16 cellular contexts compared by ENCODE assay signal in the genomic region with DNA sequence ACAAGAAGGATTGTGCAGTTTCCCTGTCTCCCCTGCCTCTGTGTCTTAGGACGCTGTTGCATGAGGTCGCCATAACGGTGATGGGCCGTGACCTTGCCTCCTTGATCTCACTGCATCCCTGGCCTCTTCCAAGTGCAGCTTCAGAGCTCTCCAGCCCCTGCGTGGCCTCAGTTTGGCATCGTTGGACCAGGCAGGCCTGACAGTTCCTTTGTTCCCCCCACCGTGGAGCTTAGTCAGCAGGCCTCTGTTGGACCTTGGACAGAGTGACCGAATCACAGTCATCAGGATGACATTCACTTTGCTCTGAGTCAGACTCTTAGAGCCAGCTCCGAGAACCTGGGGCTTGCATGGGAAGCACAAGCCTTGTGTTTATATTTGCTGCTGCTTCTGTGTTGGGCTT.
A peak's percentile ranks its signal among the peaks of the same experiment; 100 is the strongest.
DNase-seq lines count a peak whose midpoint lies in the region; ATAC-seq, FAIRE-seq and TF ChIP-seq lines count a peak whose summit lies in the region.
"Had no signal": no experiment of that assay in that cellular context is flagged by ENCODE, and none has a peak within 500 bp of the region (broad histone marks: within the 10 kb centered on the region; RNA-seq: fewer than 3 reads in every experiment).

No MANE protein-coding gene starts in this region.

- no peak overlapping the region for H3K9ac ChIP-seq in kidney (ENCODE audit: low read length in 2 of 2)

- H3K4me3 ChIP-seq in A549 = no peak overlapping the region
- no peak overlapping the region for H3K4me3 ChIP-seq in astrocyte of the spinal cord (ENCODE audit: low read depth, low read length)
- no peak overlapping the region for H3K4me3 ChIP-seq in kidney (ENCODE audit: low read length in 2 of 2)
- H3K4me3 ChIP-seq: HAP-1 had no signal

- H3K36me3 ChIP-seq in kidney (ENCODE audit: control insufficient read depth in 1 of 2, insufficient read depth in 2 of 2, low read length in 2 of 2) = no peaks in the 10 kb centered on the region
- H3K36me3 ChIP-seq: HAP-1 had no signal

- TF ChIP-seq RAD21 in A549 (conservative IDR thresholded peaks at IDR 0.05 in 1 of 2, IDR thresholded peaks at IDR 0.05 in 1 of 2) = no peak

- H3K9me3 ChIP-seq in A549 (no peaks in the 10 kb centered on the region), kidney (ENCODE audit: control insufficient read depth in 1 of 2, low read length in 2 of 2) (no peaks in the 10 kb centered on the region)
- H3K9me3 ChIP-seq: HAP-1 had no signal

- POLR2A ChIA-PET in A549 (lab: Yijun Ruan, JAX) = no interaction called here

- H3K4me1 ChIP-seq in A549 (peaks cover 14% of the 10 kb centered on the region), kidney (ENCODE audit: control insufficient read depth in 1 of 2, insufficient read depth in 1 of 2, low read depth in 1 of 2, low read length in 2 of 2) (peaks cover 0 to 3% of the 10 kb centered on the region in 2 donors)
- H3K4me1 ChIP-seq: HAP-1 had no signal

- in situ Hi-C loops in astrocyte of the spinal cord (cut with HindIII; ENCODE audit: low sequenced_read_pairs) = no loop called here

- intact Hi-C loops in kidney (cut with DNase I) = no loop called here

- FAIRE-seq in A549 (lab: Jason Lieb, UNC) = no peak
- no peak for FAIRE-seq in kidney (lab: Jason Lieb, UNC)

- TF ChIP-seq CTCF in A549 (IDR thresholded peaks at IDR 0.05) = no peak
- TF ChIP-seq CTCF in astrocyte of the spinal cord (IDR thresholded peaks at IDR 0.05; ENCODE audit: low read depth, low read length) = no peak
- no peak for TF ChIP-seq CTCF in kidney (IDR thresholded peaks at IDR 0.05; ENCODE audit: borderline replicate concordance, extremely low read depth, insufficient read depth)

- H3K27ac ChIP-seq in A549 = peak overlapping the region; percentile 40 to 69; a peak in 5 of 6 replicates
- H3K27ac ChIP-seq in kidney (ENCODE audit: low read depth in 2 of 2, low read length in 2 of 2) = no peak overlapping the region

- H3K4me2 ChIP-seq in A549 = peak overlapping the region; percentile 35

- no peak for TF ChIP-seq POLR2A in A549 (IDR thresholded peaks at IDR 0.05; ENCODE audit: low read length)

- DNase-seq in A549 (ENCODE audit: low read depth in 1 of 2, low spot score in 1 of 2) (peak; percentile 36 to 57), HPDE6-E6E7 (ENCODE audit: extremely low spot score) (peak; percentile 40), astrocyte of the spinal cord (ENCODE audit: low read depth, low spot score) (peak; percentile 79), kidney tubule cell (ENCODE audit: low spot score) (peak; percentile 89), kidney (no peak), cerebellum (ENCODE audit: low spot score) (no peak)
- DNase-seq: activated CD8-positive, alpha-beta T cell treated with anti-CD3 and anti-CD28 coated beads for 36 hours; activated naive CD4-positive, alpha-beta T cell treated with anti-CD3 and anti-CD28 coated beads, Interleukin-2, amount 50 U/mL, for 16 hours; AML-193; effector memory CD4-positive, alpha-beta T cell; NCI-H510A had no signal

- no peak for TF ChIP-seq EP300 in A549 (IDR thresholded peaks at IDR 0.05)

- 45% methylated on average over 9 of the region's 9 CpGs for WGBS in A549 (ENCODE audit: missing lambda C conversion rate)

- CTCF ChIA-PET in A549 (lab: Yijun Ruan, JAX) = no interaction called here

- ATAC-seq in A549 (peak; percentile 84 to 90), GM18498 (IDR thresholded peaks at IDR 0.05; ENCODE audit: unreplicated experiment) (no peak), GM21526 (IDR thresholded peaks at IDR 0.05; ENCODE audit: low FRiP score, unreplicated experiment) (no peak)
- ATAC-seq: activated CD8-positive, alpha-beta T cell treated with anti-CD3 and anti-CD28 coated beads for 36 hours; natural killer cell treated with Interleukin-12 subunit alpha and Interleukin-12 subunit beta and Interleukin-15 and Interleukin-18, amount 100 ng/mL, for 72 hours; stimulated activated effector memory CD8-positive, alpha-beta T cell treated with anti-CD3 and anti-CD28 coated beads, Interleukin-12 subunit alpha, Interleukin-12 subunit beta, amount 100 ng/mL, for 72 hours had no signal

TF ChIP-seq in A549, 52 proteins besides CTCF, POLR2A, EP300 and RAD21:
- TF ChIP-seq MAFK (IDR thresholded peaks at IDR 0.05; ENCODE audit: partially characterized antibody) = peak; percentile 50
- TF ChIP-seq FOSL2 (IDR thresholded peaks at IDR 0.05) = 0 out of 2 replicates have a peak, but pooled peaks have one; percentile 24
- TF ChIP-seq FOSL2 (CRISPR knock-in tag; IDR thresholded peaks at IDR 0.05) = peak; percentile 52
- no peak for TF ChIP-seq KDM5A (IDR thresholded peaks at IDR 0.05)

Comparison
In these comparisons a context has a peak if more than half of its experiments do, and no peak if none do; other contexts are left out.
1. ATAC-seq: peak in A549 (2 of 2); none in GM18498 (single experiment) and GM21526 (single experiment).
2. DNase-seq: peak in A549 (2 of 2), HPDE6-E6E7 (single experiment), astrocyte of the spinal cord (single experiment) and kidney tubule cell (single experiment); none in kidney (single experiment) and cerebellum (single experiment).
3. H3K27ac ChIP-seq: peak in A549 (2 of 2); none in kidney (0 of 2).